ENCODE assay signal across 8 cellular contexts in the genomic region with DNA sequence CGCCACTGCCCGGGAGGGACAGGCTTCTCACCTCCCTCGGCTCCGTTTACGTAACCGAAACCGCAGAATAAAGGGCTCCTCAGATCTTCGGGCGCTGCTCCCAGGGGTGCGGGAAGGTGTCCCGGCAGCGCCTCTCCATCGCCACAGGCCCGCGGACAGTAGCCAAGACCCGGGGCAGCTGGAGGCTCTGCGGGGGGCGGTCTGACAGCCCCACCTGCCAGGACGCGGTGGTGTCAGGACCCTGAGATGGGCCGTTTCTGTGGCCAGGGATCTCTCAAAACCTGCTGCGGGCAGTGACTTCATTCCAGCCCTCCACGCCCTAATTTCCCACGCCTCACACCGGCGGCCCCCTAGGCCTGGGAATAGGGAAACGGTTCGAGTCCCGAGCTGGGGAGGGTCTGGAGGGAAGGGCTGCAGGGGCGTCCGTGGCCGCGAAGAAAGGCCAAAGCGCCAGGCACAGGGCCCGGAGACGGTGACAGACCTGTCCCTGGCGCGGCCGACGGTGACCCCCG. TPM values are rescaled to one million over a fixed set of nuclear protein-coding genes. Genes with fewer than 3 reads are reported as not detected.
DNase-seq lines count a peak whose midpoint lies in the region; ATAC-seq, FAIRE-seq and TF ChIP-seq lines count a peak whose summit lies in the region.
"Not testable (repeated sequence)": the region's sequence is repeated elsewhere in the genome, so short reads cannot be mapped to it uniquely, and the experiment has no call there.

No MANE protein-coding gene starts in this region.

- H3K36me3 Mint-ChIP-seq in stimulated activated memory B cell treated with anti-CD40 and anti-IgM and Interleukin-4, amounts not matched to agents 10 μg/mL and 1 μg/mL and 100 μg/mL, for 72 hours, result not testable (repeated sequence)

- POLR2A ChIA-PET in Panc1 (lab: Charles Lee); K562 (lab: Yijun Ruan, JAX): not testable (repeated sequence)

- TF ChIP-seq EP300 in K562 (IDR thresholded peaks at IDR 0.05; ENCODE audit: low read length), result not testable (repeated sequence)

- H3K36me3 ChIP-seq in BLaER1 treated with 17β-estradiol and CSF1 and Interleukin-3, amounts not matched to agents 10 nM and 100 nM; Panc1 (ENCODE audit: control insufficient read depth, insufficient read depth, low read length); K562 (ENCODE audit: control insufficient read depth, insufficient read depth, low read length); cardiac muscle cell; muscle layer of colon (ENCODE audit: insufficient read depth, low read length): not testable (repeated sequence)

- 0% methylated on average over 9 of the region's 41 CpGs for WGBS in K562 (ENCODE audit: insufficient coverage, low coverage, missing lambda C conversion rate)

- not testable (repeated sequence) for BruUV-seq in Panc1 (replicated peaks; lab: Mats Ljungman, UMichigan); K562 (replicated peaks; lab: Mats Ljungman, UMichigan)

- peak overlapping the region; percentile 48 to 68 (median 58) for H3K4me3 ChIP-seq in BLaER1 treated with 17β-estradiol and CSF1 and Interleukin-3, amounts not matched to agents 10 nM and 100 nM
- H3K4me3 ChIP-seq in Panc1 (ENCODE audit: low read depth in 2 of 2, low read length in 2 of 2) (peak overlapping the region; percentile 37 to 51), K562 (peak overlapping the region; percentile 24; the same call in 1 of the 2 replicates), cardiac muscle cell (peak overlapping the region; percentile 57), muscle layer of colon (ENCODE audit: low read depth in 1 of 2, low read length in 2 of 2) (peak overlapping the region; percentile 64 to 70)

- peak overlapping the region; percentile 15 for H3K4me3 Mint-ChIP-seq in stimulated activated memory B cell treated with anti-CD40 and anti-IgM and Interleukin-4, amounts not matched to agents 10 μg/mL and 1 μg/mL and 100 μg/mL, for 72 hours

- in situ Hi-C loops in Panc1 (cut with HindIII; ENCODE audit: low pct_unique_long_range_greater_than_20kb, low sequenced_read_pairs); K562 (cut with MboI): not testable (repeated sequence)

- intact Hi-C loops in Panc1 (cut with micrococcal nuclease; ENCODE audit: unreplicated experiment); K562 (cut with micrococcal nuclease): not testable (repeated sequence)

- 0 out of 2 replicates have a peak overlapping the region, but pooled peaks have one; percentile 32 for H2AFZ ChIP-seq in K562 (ENCODE audit: low read depth, low read length)

- not testable (repeated sequence) for TF ChIP-seq CTCF in Panc1 (IDR thresholded peaks at IDR 0.05); K562 (IDR thresholded peaks at IDR 0.05 in 2 of 3, conservative IDR thresholded peaks at IDR 0.05 in 1 of 3; ENCODE audit: insufficient read depth in 2 of 3, low read depth in 1 of 3, low read length in 3 of 3); cardiac muscle cell (IDR thresholded peaks at IDR 0.05; ENCODE audit: low read depth, low read length)

- TF ChIP-seq RAD21 in K562 (CRISPR knock-in tag; conservative IDR thresholded peaks at IDR 0.05 in 1 of 2, IDR thresholded peaks at IDR 0.05 in 1 of 2), result not testable (repeated sequence)

- H3K9me3 Mint-ChIP-seq in stimulated activated memory B cell treated with anti-CD40 and anti-IgM and Interleukin-4, amounts not matched to agents 10 μg/mL and 1 μg/mL and 100 μg/mL, for 72 hours, result not testable (repeated sequence)

- H3K79me2 ChIP-seq in K562 (ENCODE audit: control insufficient read depth, insufficient read depth, low read length), result not testable (repeated sequence)

- peak overlapping the region; percentile 80 to 86 (median 82) for H3K4me2 ChIP-seq in BLaER1 treated with 17β-estradiol and CSF1 and Interleukin-3, amounts not matched to agents 10 nM and 100 nM
- not testable (repeated sequence) for H3K4me2 ChIP-seq in K562 (ENCODE audit: insufficient read depth, low read length)

- not testable (repeated sequence) for H4K20me1 ChIP-seq in BLaER1 treated with 17β-estradiol and CSF1 and Interleukin-3, amounts not matched to agents 10 nM and 100 nM; K562 (replicated peaks; ENCODE audit: control insufficient read depth, insufficient read depth, low read length)

- H3K27ac Mint-ChIP-seq in stimulated activated memory B cell treated with anti-CD40 and anti-IgM and Interleukin-4, amounts not matched to agents 10 μg/mL and 1 μg/mL and 100 μg/mL, for 72 hours, result not testable (repeated sequence)

- peaks cover 14 to 25% (median 19%) of the 10 kb centered on the region in 11 experiments for H3K27me3 ChIP-seq in BLaER1 treated with 17β-estradiol and CSF1 and Interleukin-3, amounts not matched to agents 10 nM and 100 nM
- H3K27me3 ChIP-seq in Panc1 (ENCODE audit: control insufficient read depth, insufficient read depth, low read length); K562 (ENCODE audit: control insufficient read depth in 2 of 2, insufficient read depth in 2 of 2, low read length in 2 of 2); cardiac muscle cell; muscle layer of colon (ENCODE audit: control insufficient read depth in 1 of 2, insufficient read depth in 2 of 2, low read length in 2 of 2): not testable (repeated sequence)

- peak overlapping the region in 1 of 11 experiments; percentile 46; a peak in 1 of 22 replicates for H3K9ac ChIP-seq in BLaER1 treated with 17β-estradiol and CSF1 and Interleukin-3, amounts not matched to agents 10 nM and 100 nM
- not testable (repeated sequence) for H3K9ac ChIP-seq in K562 (ENCODE audit: insufficient read depth in 1 of 2, low read depth in 2 of 2, low read length in 2 of 2)
- H3K9ac ChIP-seq in muscle layer of colon (ENCODE audit: low read length), result peak overlapping the region; percentile 15

- not testable (repeated sequence) for H3K27ac ChIP-seq in BLaER1 treated with 17β-estradiol and CSF1 and Interleukin-3, amounts not matched to agents 10 nM and 100 nM; Panc1 (ENCODE audit: low read length); K562 (ENCODE audit: extremely low read depth, low read depth, low read length); cardiac muscle cell
- H3K27ac ChIP-seq in muscle layer of colon (ENCODE audit: low read depth, low read length), result peak overlapping the region; percentile 58

- H3K4me1 ChIP-seq in BLaER1 treated with 17β-estradiol and CSF1 and Interleukin-3, amounts not matched to agents 10 nM and 100 nM; Panc1 (ENCODE audit: control insufficient read depth, insufficient read depth, low read length); cardiac muscle cell (ENCODE audit: low read depth); muscle layer of colon (ENCODE audit: insufficient read depth, low read length): not testable (repeated sequence)
- peaks cover 0 to 19% of the 10 kb centered on the region in 2 experiments; a peak in 2 of 5 replicates for H3K4me1 ChIP-seq in K562 (replicated peaks in 1 of 2; ENCODE audit: control insufficient read depth in 2 of 2, insufficient read depth in 2 of 2, low read length in 2 of 2)

- H3K27me3 Mint-ChIP-seq in stimulated activated memory B cell treated with anti-CD40 and anti-IgM and Interleukin-4, amounts not matched to agents 10 μg/mL and 1 μg/mL and 100 μg/mL, for 72 hours, result peaks cover 16% of the 10 kb centered on the region

- CTCF ChIA-PET in Panc1 (lab: Charles Lee); K562 (lab: Yijun Ruan, JAX; ENCODE audit: low intra/inter-chr PET ratio): not testable (repeated sequence)

- not testable (repeated sequence) for H3K9me3 ChIP-seq in BLaER1 treated with 17β-estradiol and CSF1 and Interleukin-3, amounts not matched to agents 10 nM and 100 nM (replicated peaks in 1 of 11); Panc1 (ENCODE audit: control insufficient read depth, insufficient read depth, low read depth, low read length); K562 (replicated peaks; ENCODE audit: control insufficient read depth, insufficient read depth, low read depth, low read length); cardiac muscle cell (ENCODE audit: low read depth); muscle layer of colon (ENCODE audit: low read length)

- FAIRE-seq in K562 (lab: Jason Lieb, UNC), result not testable (repeated sequence)

- not testable (repeated sequence) for DNase-seq in Panc1 (ENCODE audit: low read depth, low spot score); cardiac muscle cell (ENCODE audit: low read depth in 1 of 2, low spot score in 1 of 2)
- DNase-seq in K562 (ENCODE audit: extremely low read depth in 1 of 4, low spot score in 3 of 4), result peak in 2 of 4 experiments; percentile 8 to 15

- not testable (repeated sequence) for TF ChIP-seq POLR2A in K562 (conservative IDR thresholded peaks at IDR 0.05)

- ATAC-seq in GM19372 (IDR thresholded peaks at IDR 0.05; ENCODE audit: low read depth, unreplicated experiment) (peak; percentile 22), HG03064 (IDR thresholded peaks at IDR 0.05; ENCODE audit: low read depth, unreplicated experiment) (peak; percentile 12), Panc1 (peak; percentile 32), K562 (peak; percentile 21; the same call in 2 of the 3 replicates)
- not testable (repeated sequence) for ATAC-seq in stimulated activated memory B cell treated with anti-CD40 and anti-IgM and Interleukin-4, amounts not matched to agents 10 μg/mL and 1 μg/mL and 100 μg/mL, for 72 hours

- H3K4me1 Mint-ChIP-seq in stimulated activated memory B cell treated with anti-CD40 and anti-IgM and Interleukin-4, amounts not matched to agents 10 μg/mL and 1 μg/mL and 100 μg/mL, for 72 hours, result not testable (repeated sequence)

- not testable (repeated sequence) for H3K9me1 ChIP-seq in K562 (ENCODE audit: control insufficient read depth, insufficient read depth, low read length)

RNA-seq across cellular contexts. Expression of a gene that starts 0.6 kb away (rescaled TPM):
- total RNA-seq in Panc1 (2021; ENCODE audit: unreplicated experiment), result 0.98 TPM
- polyA plus RNA-seq in Panc1 (2012; ENCODE audit: insufficient read length), result 1.5 TPM
- total RNA-seq in K562 (2011; cell fraction: chromatin; rRNA removed; ENCODE audit: low replicate concordance), result 0.11 and 0.28 TPM in 2 replicates
- total RNA-seq in K562 (2011; cell fraction: nucleolus; rRNA removed), result 0.13 and 0.17 TPM in 2 replicates
- total RNA-seq in K562 (2011; cell fraction: nucleoplasm; rRNA removed), result 0.15 TPM in 1 of 2 replicates, not detected in the other
- not detected in 2 replicates for total RNA-seq in K562 (2014; rRNA removed)
- not detected in 2 replicates for total RNA-seq in K562 (2014; rRNA removed; fragmentation: Illumina TruSeq; extraction: Trizol)
- not detected in 2 replicates for total RNA-seq in K562 (2015; rRNA removed; fragmentation: Illumina TruSeq; extraction: Trizol)
- 0.07 TPM in 2 replicates for total RNA-seq in K562 (2021)
- polyA plus RNA-seq in K562 (2011; rRNA removed), result 0.01 and 0.03 TPM in 2 replicates
- polyA plus RNA-seq in K562 (2011; cell fraction: cytosol; rRNA removed), result 0.04 and 0.06 TPM in 2 replicates
- 0.06 and 0.11 TPM in 2 replicates for polyA plus RNA-seq in K562 (2011; cell fraction: nucleus; rRNA removed)
- polyA plus RNA-seq in K562 (2012), result 0.21 and 0.25 TPM in 2 replicates
- 0.01 TPM in 1 of 2 replicates, not detected in the other for polyA plus RNA-seq in K562 (2014; fragmentation: Illumina TruSeq; extraction: Trizol)
- not detected for polyA plus RNA-seq in K562 (2014; fragmentation: Nextera tagmentation; extraction: Ambion mirVana)
- polyA plus RNA-seq in K562 (2014; rRNA removed), result not detected in 2 replicates
- 0.11 and 0.12 TPM in 2 replicates for polyA minus RNA-seq in K562 (2011; rRNA and poly(A)+ RNA removed)
- polyA minus RNA-seq in K562 (2011; cell fraction: cytosol; rRNA and poly(A)+ RNA removed), result not detected in 2 replicates
- polyA minus RNA-seq in K562 (2011; cell fraction: nucleus; rRNA and poly(A)+ RNA removed), result not detected in 2 replicates
- total RNA-seq in cardiac muscle cell, result 7.3 and 7.7 TPM in 2 replicates
- 2.6 and 3.7 TPM in 2 replicates for polyA plus RNA-seq in cardiac muscle cell
